10 cellular contexts compared by ENCODE assay signal in genomic region chr12:109877504-109878246, GRCh38. TPM values are rescaled to one million over a fixed set of nuclear protein-coding genes. Genes with fewer than 3 reads are reported as not detected.
A peak's percentile ranks its signal among the peaks of the same experiment; 100 is the strongest.
DNase-seq lines count a peak whose midpoint lies in the region; ATAC-seq and TF ChIP-seq lines count a peak whose summit lies in the region.
"Had no signal": no experiment of that assay in that cellular context is flagged by ENCODE, and none has a peak within 500 bp of the region (broad histone marks: within the 10 kb centered on the region; RNA-seq: fewer than 3 reads in every experiment).

No MANE protein-coding gene starts in this region.

- DNase-seq in CD8-positive, alpha-beta T cell: no peak
- DNase-seq in activated B cell treated with CpG ODN at 0.5 μM for 24 hours: no peak
- DNase-seq in globus pallidus (ENCODE audit: low spot score): peak; percentile 90
- DNase-seq in left ventricle myocardium inferior: no peak
- DNase-seq in cortex of kidney (lab: John Stamatoyannopoulos, UW): no peak
- DNase-seq: erythroblast, NCI-H524 had no signal

- peaks cover 11% of the 10 kb centered on the region for H3K36me3 Mint-ChIP-seq in CD8-positive, alpha-beta T cell
- peaks cover 5% of the 10 kb centered on the region for H3K36me3 Mint-ChIP-seq in activated B cell treated with CpG ODN at 0.5 μM for 24 hours (ENCODE audit: low read depth)

- H3K27ac ChIP-seq in CD8-positive, alpha-beta T cell (ENCODE audit: low read depth, low read length): no peak overlapping the region
- H3K27ac ChIP-seq in parathyroid adenoma (no peak overlapping the region), left ventricle myocardium inferior (replicated peaks) (no peak overlapping the region)

- peaks cover 43% of the 10 kb centered on the region for H3K79me2 ChIP-seq in parathyroid adenoma

- H3K9me3 ChIP-seq in CD8-positive, alpha-beta T cell (ENCODE audit: low read length): no peaks in the 10 kb centered on the region
- H3K9me3 ChIP-seq in parathyroid adenoma (ENCODE audit: control insufficient read depth, low read length): no peaks in the 10 kb centered on the region
- no peaks in the 10 kb centered on the region for H3K9me3 ChIP-seq in left ventricle myocardium inferior (replicated peaks)

- H2AFZ ChIP-seq in parathyroid adenoma: no peak overlapping the region

- H3K4me3 ChIP-seq in CD8-positive, alpha-beta T cell (ENCODE audit: low read depth, low read length): no peak overlapping the region
- H3K4me3 ChIP-seq in parathyroid adenoma (ENCODE audit: low read depth, low read length) (no peak overlapping the region), left ventricle myocardium inferior (no peak overlapping the region)

- H3K4me2 ChIP-seq in parathyroid adenoma (ENCODE audit: low read length): peak overlapping the region; percentile 37

- H3K4me1 ChIP-seq in CD8-positive, alpha-beta T cell (ENCODE audit: insufficient read depth, low read length): peaks cover 26% of the 10 kb centered on the region
- peaks cover 27% of the 10 kb centered on the region for H3K4me1 ChIP-seq in parathyroid adenoma
- peaks cover 38% of the 10 kb centered on the region for H3K4me1 ChIP-seq in left ventricle myocardium inferior

- no peak for TF ChIP-seq CTCF in CD8-positive, alpha-beta T cell (IDR thresholded peaks at IDR 0.05)
- TF ChIP-seq CTCF in activated B cell treated with CpG ODN at 0.5 μM for 24 hours (IDR thresholded peaks at IDR 0.05): no peak
- TF ChIP-seq CTCF in parathyroid adenoma (IDR thresholded peaks at IDR 0.05): no peak
- no peak for TF ChIP-seq CTCF in left ventricle myocardium inferior (IDR thresholded peaks at IDR 0.05; ENCODE audit: borderline replicate concordance)

- ATAC-seq in CD8-positive, alpha-beta T cell: no peak
- no peak for ATAC-seq in activated B cell treated with CpG ODN at 0.5 μM for 24 hours (ENCODE audit: low read depth)
- ATAC-seq in GM21390 (IDR thresholded peaks at IDR 0.05; ENCODE audit: unreplicated experiment): no peak
- no peak for ATAC-seq in HG02938 (IDR thresholded peaks at IDR 0.05; ENCODE audit: unreplicated experiment)

- POLR2A ChIA-PET in CD8-positive, alpha-beta T cell (lab: Charles Lee): interaction anchor here (1.2 to 1.9 kb wide), 2 partner anchors 11 to 25 kb away, joined by 3 to 6 read pairs; no protein-coding TSS in a partner anchor
- POLR2A ChIA-PET in activated B cell treated with CpG ODN at 0.5 μM for 24 hours (lab: Charles Lee): no interaction called here

- H3K9me3 Mint-ChIP-seq in CD8-positive, alpha-beta T cell: no peaks in the 10 kb centered on the region
- no peaks in the 10 kb centered on the region for H3K9me3 Mint-ChIP-seq in activated B cell treated with CpG ODN at 0.5 μM for 24 hours

- H3K27ac Mint-ChIP-seq in CD8-positive, alpha-beta T cell: no peak overlapping the region
- no peak overlapping the region for H3K27ac Mint-ChIP-seq in activated B cell treated with CpG ODN at 0.5 μM for 24 hours

- H3K4me3 Mint-ChIP-seq in CD8-positive, alpha-beta T cell: peak overlapping the region; percentile 8
- peak overlapping the region; percentile 38 for H3K4me3 Mint-ChIP-seq in activated B cell treated with CpG ODN at 0.5 μM for 24 hours

- intact Hi-C loops in CD8-positive, alpha-beta T cell (cut with DNase I, micrococcal nuclease): loop anchor here (2.0 kb wide), 2 partner anchors 359 to 401 kb away; partner anchors contain the start of genes KCTD10 (in 1 of the 2) and UBE3B (in 1 of the 2)
- intact Hi-C loops in activated B cell treated with CpG ODN at 0.5 μM for 24 hours (cut with micrococcal nuclease): no loop called here
- intact Hi-C loops in left ventricle myocardium inferior (cut with micrococcal nuclease): no loop called here

- no peaks in the 10 kb centered on the region for H3K27me3 Mint-ChIP-seq in CD8-positive, alpha-beta T cell (ENCODE audit: low read depth)
- H3K27me3 Mint-ChIP-seq in activated B cell treated with CpG ODN at 0.5 μM for 24 hours: no peaks in the 10 kb centered on the region

- H3K9ac ChIP-seq in parathyroid adenoma: no peak overlapping the region

- H3K36me3 ChIP-seq in CD8-positive, alpha-beta T cell (ENCODE audit: insufficient read depth, low read length): peaks cover 3% of the 10 kb centered on the region
- H3K36me3 ChIP-seq in parathyroid adenoma (ENCODE audit: control insufficient read depth, insufficient read depth, low read length) (no peaks in the 10 kb centered on the region), left ventricle myocardium inferior (no peaks in the 10 kb centered on the region)

- peaks cover 56% of the 10 kb centered on the region for H3K4me1 Mint-ChIP-seq in CD8-positive, alpha-beta T cell (ENCODE audit: low read depth)
- H3K4me1 Mint-ChIP-seq in activated B cell treated with CpG ODN at 0.5 μM for 24 hours: peaks cover 57% of the 10 kb centered on the region

- CTCF ChIA-PET in CD8-positive, alpha-beta T cell (lab: Charles Lee): interaction anchor here (0.6 to 2.6 kb wide), 6 partner anchors 13 to 72 kb away, joined by 3 to 16 read pairs (median 4); no protein-coding TSS in a partner anchor
- CTCF ChIA-PET in activated B cell treated with CpG ODN at 0.5 μM for 24 hours (lab: Charles Lee): interaction anchor here (1.1 to 1.9 kb wide), 2 partner anchors 32 to 73 kb away, joined by 3 to 5 read pairs; no protein-coding TSS in a partner anchor

- H3K27me3 ChIP-seq in CD8-positive, alpha-beta T cell (ENCODE audit: insufficient read depth, low read length): no peaks in the 10 kb centered on the region
- H3K27me3 ChIP-seq in parathyroid adenoma (ENCODE audit: control insufficient read depth, insufficient read depth, low read length) (no peaks in the 10 kb centered on the region), left ventricle myocardium inferior (ENCODE audit: low read depth) (no peaks in the 10 kb centered on the region)

RNA-seq across cellular contexts. Expression of gene GLTP, which starts 2.7 kb away (rescaled TPM):
- total RNA-seq in CD8-positive, alpha-beta T cell: 10 to 100 TPM; 36.9 to 40.7 TPM
- total RNA-seq in activated B cell treated with CpG ODN at 0.5 μM for 24 hours (26.5 and 30.0 TPM in 2 replicates), left ventricle myocardium inferior (20.0 TPM)

RNA-seq across cellular contexts. Expression of gene TCHP, which starts 22.4 kb away (rescaled TPM):
- 10 to 100 TPM; 11.4 to 15.7 TPM for total RNA-seq in CD8-positive, alpha-beta T cell
- total RNA-seq in activated B cell treated with CpG ODN at 0.5 μM for 24 hours (26.0 and 28.3 TPM in 2 replicates), left ventricle myocardium inferior (10.4 TPM)

RNA-seq across cellular contexts. Expression of gene TRPV4, which starts 44.5 kb away (rescaled TPM):
- total RNA-seq in CD8-positive, alpha-beta T cell: not detected
- total RNA-seq in activated B cell treated with CpG ODN at 0.5 μM for 24 hours: not detected in 2 replicates
- total RNA-seq in left ventricle myocardium inferior: 0.33 TPM

Comparison
In these comparisons a context has a peak if more than half of its experiments do, and no peak if none do; other contexts are left out.
1. intact Hi-C loops: an anchor here in CD8-positive, alpha-beta T cell (2.0 kb wide); none called in activated B cell treated with CpG ODN at 0.5 μM for 24 hours and left ventricle myocardium inferior.